ENCODE assay signal across 8 cellular contexts in the genomic region with DNA sequence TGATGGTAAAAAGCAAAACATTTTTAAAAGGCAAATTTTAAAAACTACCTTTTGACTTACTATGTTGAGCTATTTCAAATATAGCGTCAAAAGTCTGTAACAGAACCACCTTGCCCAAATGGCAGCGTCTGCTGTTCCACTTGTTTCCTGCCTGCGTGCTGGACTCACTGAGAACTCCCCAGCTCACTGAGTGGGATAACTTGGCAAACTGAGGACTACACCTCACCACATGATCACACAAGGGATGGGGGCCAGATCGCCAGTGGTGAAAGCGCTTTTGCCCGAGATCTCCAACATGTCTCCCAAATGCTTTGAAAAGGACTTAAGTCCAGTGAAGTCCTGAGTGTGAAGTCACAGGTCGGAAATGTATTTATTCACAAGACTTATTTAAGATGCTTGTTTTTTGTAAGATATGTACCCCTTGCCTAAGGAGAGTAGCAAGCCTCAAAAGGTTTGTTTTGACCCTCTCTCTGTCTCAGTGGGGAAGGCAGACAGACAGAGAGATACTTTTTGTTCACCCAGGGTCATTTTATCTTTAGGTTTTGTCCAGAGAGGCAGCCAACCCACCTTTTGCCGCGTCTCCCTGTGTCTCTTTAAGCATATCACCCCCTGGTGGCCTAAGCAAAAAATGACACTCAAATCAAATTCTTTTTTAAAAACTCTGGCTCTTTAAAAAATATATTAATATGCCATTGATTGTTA.
DNase-seq lines count a peak whose midpoint lies in the region; ATAC-seq lines count a peak whose summit lies in the region.

No MANE protein-coding gene starts in this region.

- DNase-seq in DMS153 (lab: John Stamatoyannopoulos, UW) = peak; percentile 4
- DNase-seq in DMS153 treated with DMSO at 0.1 percent for 48 hours (lab: John Stamatoyannopoulos, UW; ENCODE audit: unreplicated experiment) = no peak
- DNase-seq in RPMI7951 (ENCODE audit: low read depth) = peak; percentile 30
- peak; percentile 60 for DNase-seq in fibroblast of peridontal ligament (ENCODE audit: extremely low read depth)
- peak; percentile 7 for DNase-seq in putamen (ENCODE audit: low spot score)
- DNase-seq in GOT3 (lab: John Stamatoyannopoulos, UW) = no peak

- ATAC-seq in HG02759 (IDR thresholded peaks at IDR 0.05; ENCODE audit: unreplicated experiment) (peak; percentile 39), HG03378 (IDR thresholded peaks at IDR 0.05; ENCODE audit: unreplicated experiment) (no peak)

Comparison
In these comparisons a context has a peak if more than half of its experiments do, and no peak if none do; other contexts are left out.
1. DNase-seq: peak in DMS153 (single experiment), RPMI7951 (single experiment), fibroblast of peridontal ligament (single experiment) and putamen (single experiment); none in DMS153 treated with DMSO at 0.1 percent for 48 hours (single experiment) and GOT3 (single experiment).